Comparison of ENCODE assay signal across 10 cellular contexts in the genomic region with DNA sequence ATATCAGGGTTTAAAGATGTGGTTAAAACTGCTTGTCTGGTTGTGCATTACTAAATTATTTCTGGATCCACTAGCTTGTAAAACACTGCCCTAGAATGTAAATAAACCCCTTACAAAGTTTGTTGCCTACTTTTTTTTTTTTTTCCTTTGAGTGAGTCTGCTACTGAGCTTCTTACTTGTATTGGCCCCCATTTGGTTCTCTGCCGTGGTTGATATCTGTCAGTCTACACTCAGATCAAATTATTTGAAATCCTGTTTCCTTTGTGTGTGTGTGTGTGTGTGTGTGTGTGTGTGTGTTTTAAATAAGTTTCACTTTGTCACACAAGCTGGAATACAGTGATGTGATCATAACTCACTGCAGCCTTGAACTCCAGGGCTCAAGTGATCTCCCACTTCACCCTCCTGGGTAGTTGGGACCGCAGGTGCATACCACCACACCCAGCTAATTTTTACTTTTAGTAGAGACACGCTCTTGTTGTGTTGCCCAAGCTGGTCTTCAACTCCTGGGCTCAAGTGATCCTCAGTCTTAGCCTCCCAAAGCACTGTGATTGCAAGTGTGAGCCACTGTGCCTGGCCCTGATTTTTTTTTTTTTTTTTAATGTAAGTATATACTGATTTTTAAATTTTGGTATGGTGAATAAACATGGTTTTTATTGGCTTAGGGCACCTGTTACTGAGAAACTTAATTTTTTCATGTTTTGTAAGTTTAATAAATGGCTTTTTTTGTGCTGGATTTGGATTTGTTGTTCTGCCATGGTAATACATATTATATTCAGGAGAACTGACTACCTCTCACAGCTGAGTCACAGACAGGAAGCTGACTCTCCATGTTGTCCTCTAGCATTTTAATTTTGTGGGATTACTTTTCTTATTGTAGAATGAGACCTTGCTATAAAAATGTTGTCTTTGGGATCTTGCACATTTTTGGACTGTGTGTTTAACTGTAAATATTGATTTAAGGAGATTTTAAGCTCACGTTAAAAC. TPM values are rescaled to one million over a fixed set of nuclear protein-coding genes. Genes with fewer than 3 reads are reported as not detected.
DNase-seq lines count a peak whose midpoint lies in the region; TF ChIP-seq lines count a peak whose summit lies in the region.
"Had no signal": no experiment of that assay in that cellular context is flagged by ENCODE, and none has a peak within 500 bp of the region (broad histone marks: within the 10 kb centered on the region; RNA-seq: fewer than 3 reads in every experiment).

No MANE protein-coding gene starts in this region.

- H3K9ac ChIP-seq in trophoblast cell (ENCODE audit: low read length), result no peak overlapping the region

- H3K4me2 ChIP-seq in trophoblast cell (ENCODE audit: low read length), result no peak overlapping the region

- no peak overlapping the region for H2AK5ac ChIP-seq in trophoblast cell (ENCODE audit: low read length)

- WGBS in trophoblast cell (ENCODE audit: extremely low coverage, insufficient coverage, insufficient read length), result no CpG with 5 or more reads among the region's 4 CpGs

- peaks cover 0 to 1% of the 10 kb centered on the region in 2 experiments for H3K36me3 ChIP-seq in trophoblast cell (ENCODE audit: control insufficient read depth in 1 of 2, insufficient read depth in 2 of 2, low read length in 2 of 2)
- H3K36me3 ChIP-seq: heart right ventricle had no signal

- no peak overlapping the region for H2BK12ac ChIP-seq in trophoblast cell (ENCODE audit: low read length)

- H3K4me3 ChIP-seq in epithelial cell of esophagus (ENCODE audit: low read length), result no peak overlapping the region
- H3K4me3 ChIP-seq in trophoblast cell (ENCODE audit: low read depth, low read length), result no peak overlapping the region
- H3K4me3 ChIP-seq: heart right ventricle had no signal

- POLR2A ChIA-PET in RWPE1 (lab: Yijun Ruan, JAX; ENCODE audit: low non-redundant PET), result no interaction called here

- H3K4ac ChIP-seq in trophoblast cell (ENCODE audit: low read depth, low read length), result peak overlapping the region; percentile 83

- H3K27ac ChIP-seq in RWPE1 (peak overlapping the region; percentile 69), trophoblast cell (ENCODE audit: low read depth, low read length) (no peak overlapping the region)

- no peaks in the 10 kb centered on the region for H3K27me3 ChIP-seq in trophoblast cell (ENCODE audit: insufficient read depth, low read length)
- H3K27me3 ChIP-seq: heart right ventricle had no signal

- no peak overlapping the region for H4K12ac ChIP-seq in trophoblast cell (ENCODE audit: low read depth, low read length)

- no peak overlapping the region for H2AFZ ChIP-seq in trophoblast cell (ENCODE audit: insufficient read depth, low read length, poor library complexity)

- no peaks in the 10 kb centered on the region for H3K9me3 ChIP-seq in trophoblast cell (ENCODE audit: insufficient read depth, low read depth, low read length)
- H3K9me3 ChIP-seq: heart right ventricle had no signal

- no peak overlapping the region for H3K14ac ChIP-seq in trophoblast cell (ENCODE audit: low read length)

- peak; percentile 72 for DNase-seq in EL
- peak; percentile 49 for DNase-seq in RWPE1 (ENCODE audit: low spot score)
- DNase-seq in epithelial cell of esophagus (ENCODE audit: low read depth), result peak; percentile 73
- DNase-seq in trophoblast cell, result no peak
- DNase-seq in C1 segment of cervical spinal cord (lab: John Stamatoyannopoulos, UW), result no peak
- no peak for DNase-seq in AML-193 (lab: John Stamatoyannopoulos, UW)
- no peak for DNase-seq in stimulated activated naive CD4-positive, alpha-beta T cell (lab: John Stamatoyannopoulos, UW)
- no peak for DNase-seq in GOT3 (lab: John Stamatoyannopoulos, UW)
- DNase-seq: heart right ventricle, NCI-H2171 treated with DMSO at 0.1 percent for 48 hours had no signal

- peaks cover 4 to 14% of the 10 kb centered on the region in 2 experiments for H3K4me1 ChIP-seq in trophoblast cell (ENCODE audit: control insufficient read depth in 1 of 2, insufficient read depth in 2 of 2, low read length in 2 of 2)

- H4K91ac ChIP-seq in trophoblast cell (ENCODE audit: low read depth, low read length), result no peak overlapping the region

- H3K79me2 ChIP-seq in trophoblast cell (ENCODE audit: control insufficient read depth, insufficient read depth, low read length, poor library complexity), result peaks cover 6% of the 10 kb centered on the region

- no peak overlapping the region for H3K23ac ChIP-seq in trophoblast cell (ENCODE audit: low read length)

- no peaks in the 10 kb centered on the region for H3K79me1 ChIP-seq in trophoblast cell (ENCODE audit: low read length)

- no peak overlapping the region for H2BK120ac ChIP-seq in trophoblast cell (ENCODE audit: insufficient read depth, low read length, poor library complexity)

- H3K18ac ChIP-seq in trophoblast cell (ENCODE audit: low read length), result no peak overlapping the region

- TF ChIP-seq CTCF in RWPE1 (conservative IDR thresholded peaks at IDR 0.05; ENCODE audit: low read depth), result no peak
- TF ChIP-seq CTCF in epithelial cell of esophagus (IDR thresholded peaks at IDR 0.05; ENCODE audit: insufficient read depth, low read depth, low read length, missing control alignments), result no peak

- CTCF ChIA-PET in RWPE1 (lab: Yijun Ruan, JAX), result interaction anchor here (0.5 to 1.0 kb wide), 4 partner anchors 16 to 404 kb away, joined by 3 read pairs; no protein-coding TSS in a partner anchor

- H4K8ac ChIP-seq in trophoblast cell (ENCODE audit: low read depth, low read length), result no peak overlapping the region

- H2BK5ac ChIP-seq in trophoblast cell (ENCODE audit: low read depth, low read length, poor library complexity), result no peak overlapping the region

RNA-seq across cellular contexts. Expression of gene MAP4K4, which starts 48.5 kb away (rescaled TPM):
- 168 and 169 TPM in 2 replicates for polyA plus RNA-seq in trophoblast cell (2013)

Comparison
In these comparisons a context has a peak if more than half of its experiments do, and no peak if none do; other contexts are left out.
1. DNase-seq: peak in EL (single experiment), RWPE1 (single experiment) and epithelial cell of esophagus (single experiment); none in trophoblast cell (0 of 2), C1 segment of cervical spinal cord (0 of 14), AML-193 (0 of 2), stimulated activated naive CD4-positive, alpha-beta T cell (0 of 6) and GOT3 (single experiment).